2 cellular contexts compared by ENCODE assay signal in the genomic region with DNA sequence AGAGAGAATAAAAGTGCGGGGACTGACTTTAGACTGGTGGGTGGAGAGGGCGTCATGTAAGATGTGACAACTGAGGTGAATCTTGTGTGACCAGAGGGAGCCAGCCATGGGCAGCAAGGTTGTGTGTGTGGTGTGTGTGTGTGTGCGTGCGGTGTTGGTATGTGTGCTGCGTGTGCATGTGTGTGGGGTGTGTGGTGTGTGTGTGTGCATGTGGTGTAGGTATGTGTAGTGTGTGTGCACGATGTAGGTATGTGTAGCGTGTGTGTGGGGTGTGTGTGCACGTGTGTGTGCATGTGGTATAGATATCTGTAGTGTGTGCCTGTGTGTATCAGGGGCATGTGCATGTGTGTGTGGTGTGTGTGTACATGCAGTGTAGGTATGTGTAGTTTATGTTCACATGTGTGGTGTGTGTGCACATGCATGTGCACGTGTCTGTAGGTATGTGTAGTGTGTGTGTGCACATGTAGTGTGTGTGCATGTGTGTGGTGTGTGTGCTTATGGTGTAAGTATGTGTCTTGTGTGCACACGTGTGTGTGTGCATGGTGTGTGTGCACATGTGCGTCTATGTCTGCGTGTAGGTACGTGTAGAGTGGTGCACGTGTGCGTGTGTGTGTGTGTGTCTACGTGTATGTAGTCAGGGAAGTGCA.
TF ChIP-seq lines count a peak whose summit lies in the region.

No MANE protein-coding gene starts in this region.

TF ChIP-seq in GM12891, 5 proteins besides CTCF, POLR2A, EP300 and RAD21:
- TF ChIP-seq POU2F2 (IDR thresholded peaks at IDR 0.05; ENCODE audit: low read depth, low read length) (no peak), TAF1 (IDR thresholded peaks at IDR 0.05; ENCODE audit: low read depth, low read length) (no peak), PAX5 (IDR thresholded peaks at IDR 0.05; ENCODE audit: insufficient read depth, low read length, severe bottlenecking) (no peak)

TF ChIP-seq in GM12878, 131 proteins besides CTCF, POLR2A, EP300 and RAD21:
- TF ChIP-seq NBN (IDR thresholded peaks at IDR 0.05) = no peak
- TF ChIP-seq NR2C2 (IDR thresholded peaks at IDR 0.05; ENCODE audit: borderline replicate concordance, control insufficient read depth, insufficient read length, low read depth) = peak; percentile 34
- no peak for TF ChIP-seq STAT1 (conservative IDR thresholded peaks at IDR 0.05)
